24 cellular contexts compared by ENCODE assay signal in the genomic region with DNA sequence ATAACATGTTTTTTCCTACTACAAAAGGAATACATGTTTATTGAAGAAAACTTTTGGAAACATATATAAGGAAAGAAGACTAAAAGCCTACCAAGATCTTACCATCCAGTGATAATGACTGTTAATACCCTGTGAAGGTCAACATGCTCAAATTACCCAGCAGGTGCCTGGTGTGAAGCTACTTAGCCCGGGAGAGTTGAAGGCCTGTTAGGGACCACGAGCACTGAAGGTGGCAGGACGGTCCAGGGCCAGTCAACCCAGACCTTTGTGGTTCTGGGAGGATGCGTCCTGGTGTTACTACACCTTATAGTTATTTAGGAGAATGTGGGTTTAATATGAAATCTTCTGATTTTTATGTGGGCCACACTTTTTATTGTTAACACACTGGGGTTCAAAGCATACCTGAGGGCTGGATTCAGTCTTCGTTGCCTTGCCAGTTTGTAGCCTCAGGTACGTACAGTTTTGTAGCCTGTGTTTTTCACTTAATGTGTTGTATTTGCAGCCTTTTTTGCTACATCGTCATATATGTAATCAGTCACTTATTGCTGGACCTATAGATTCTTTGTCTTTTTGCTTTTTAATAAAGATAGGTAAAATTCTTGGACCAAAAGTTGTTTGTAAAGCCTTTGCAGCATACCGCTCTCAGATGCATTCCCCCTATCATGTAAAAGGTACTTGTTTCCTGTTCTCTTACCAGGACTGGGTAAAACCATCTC. TPM values are rescaled to one million over a fixed set of nuclear protein-coding genes. Genes with fewer than 3 reads are reported as not detected.
A peak's percentile ranks its signal among the peaks of the same experiment; 100 is the strongest.
DNase-seq lines count a peak whose midpoint lies in the region; ATAC-seq, FAIRE-seq and TF ChIP-seq lines count a peak whose summit lies in the region.
"Had no signal": no experiment of that assay in that cellular context is flagged by ENCODE, and none has a peak within 500 bp of the region (broad histone marks: within the 10 kb centered on the region; RNA-seq: fewer than 3 reads in every experiment).

No MANE protein-coding gene starts in this region.

- H3K36me3 ChIP-seq in HepG2 (replicated peaks in 1 of 2; ENCODE audit: control insufficient read depth in 1 of 2, insufficient read depth in 2 of 2, low read length in 2 of 2) (no peaks in the 10 kb centered on the region), right lobe of liver (no peaks in the 10 kb centered on the region), hepatocyte (replicated peaks; ENCODE audit: insufficient read depth, low read depth) (no peaks in the 10 kb centered on the region), colonic mucosa (no peaks in the 10 kb centered on the region)
- H3K36me3 ChIP-seq: thoracic aorta had no signal

- peaks cover 1% of the 10 kb centered on the region for H3K27me3 Mint-ChIP-seq in glutamatergic neuron (ENCODE audit: unreplicated experiment)

- TF ChIP-seq EP300 in HepG2 (IDR thresholded peaks at IDR 0.05; ENCODE audit: low read depth in 2 of 2, low read length in 2 of 2), result no peak
- TF ChIP-seq EP300 in HepG2 (CRISPR knock-in tag; IDR thresholded peaks at IDR 0.05; ENCODE audit: borderline replicate concordance), result no peak

- peaks cover 81% of the 10 kb centered on the region for H3K79me2 ChIP-seq in HepG2 (ENCODE audit: insufficient read depth, low read length)
- H3K79me2 ChIP-seq in hepatocyte, result peaks cover 93% of the 10 kb centered on the region

- 91% methylated on average over 8 of the region's 8 CpGs for WGBS in HepG2 (ENCODE audit: low lambda C conversion rate)
- 74% methylated on average over 5 of the region's 8 CpGs for WGBS in right lobe of liver (ENCODE audit: insufficient coverage, low coverage, low lambda C conversion rate, missing lambda C conversion rate)
- WGBS in hepatocyte (ENCODE audit: low lambda C conversion rate, missing lambda C conversion rate), result 86% methylated on average over 8 of the region's 8 CpGs

- BruUV-seq in HepG2 (replicated peaks; lab: Mats Ljungman, UMichigan), result no TSS peak

- H3K9ac ChIP-seq in HepG2 (ENCODE audit: insufficient read depth, low read depth, low read length), result no peak overlapping the region
- H3K9ac ChIP-seq in colonic mucosa (ENCODE audit: low read depth in 2 of 2, low read length in 2 of 2), result no peak overlapping the region

- H3K4me2 ChIP-seq in HepG2 (ENCODE audit: low read depth, low read length) (no peak overlapping the region), hepatocyte (no peak overlapping the region)

- H3K4me3 Mint-ChIP-seq in glutamatergic neuron (ENCODE audit: unreplicated experiment), result no peak overlapping the region
- H3K4me3 Mint-ChIP-seq: activated naive CD4-positive, alpha-beta T cell treated with anti-CD3 and anti-CD28 coated beads for 36 hours; memory B cell; naive thymus-derived CD8-positive, alpha-beta T cell; stimulated activated effector memory CD8-positive, alpha-beta T cell treated with anti-CD3 and anti-CD28 coated beads, Interleukin-12 subunit alpha, Interleukin-12 subunit beta, amount 100 ng/mL, for 72 hours had no signal

- intact Hi-C loops in HepG2 (cut with micrococcal nuclease; ENCODE audit: unreplicated experiment) (no loop called here), right lobe of liver (cut with DNase I) (loop anchor here in 1 of 2 donors (10.0 kb wide), 1 partner anchor 243 kb away; no protein-coding TSS in a partner anchor), colonic mucosa (cut with DNase I) (no loop called here)

- H3K4me1 Mint-ChIP-seq in glutamatergic neuron (ENCODE audit: low read depth, unreplicated experiment), result peaks cover 16% of the 10 kb centered on the region
- H3K4me1 Mint-ChIP-seq: memory B cell; stimulated activated effector memory CD8-positive, alpha-beta T cell treated with anti-CD3 and anti-CD28 coated beads, Interleukin-12 subunit alpha, Interleukin-12 subunit beta, amount 100 ng/mL, for 72 hours had no signal

- no peak for FAIRE-seq in HepG2 (lab: Jason Lieb, UNC)
- FAIRE-seq: GM12892 had no signal

- POLR2A ChIA-PET in HepG2 (lab: Yijun Ruan, JAX), result interaction anchor here (0.6 kb wide), 1 partner anchor 153 kb away, joined by 3 read pairs; no protein-coding TSS in a partner anchor

- CTCF ChIA-PET in HepG2 (lab: Yijun Ruan, JAX; ENCODE audit: low intra/inter-chr PET ratio, low total read pairs), result no interaction called here

- H3K27ac ChIP-seq in HepG2 (ENCODE audit: extremely low read length, insufficient read depth, low read length), result no peak overlapping the region
- H3K27ac ChIP-seq in right lobe of liver, result no peak overlapping the region
- peak overlapping the region; percentile 73 for H3K27ac ChIP-seq in hepatocyte
- H3K27ac ChIP-seq in colonic mucosa, result no peak overlapping the region
- H3K27ac ChIP-seq: foreskin keratinocyte, thoracic aorta had no signal

- no peaks in the 10 kb centered on the region for H3K9me3 ChIP-seq in HepG2 (ENCODE audit: low read length)
- no peaks in the 10 kb centered on the region for H3K9me3 ChIP-seq in right lobe of liver
- no peaks in the 10 kb centered on the region for H3K9me3 ChIP-seq in hepatocyte (ENCODE audit: low read depth)
- H3K9me3 ChIP-seq in colonic mucosa, result no peaks in the 10 kb centered on the region
- H3K9me3 ChIP-seq: thoracic aorta had no signal

- no peak overlapping the region for H2AFZ ChIP-seq in HepG2 (ENCODE audit: low read length)
- no peak overlapping the region for H2AFZ ChIP-seq in hepatocyte

- no peak for TF ChIP-seq CTCF in HepG2 (CRISPR knock-in tag; IDR thresholded peaks at IDR 0.05)
- no peak for TF ChIP-seq CTCF in right lobe of liver (IDR thresholded peaks at IDR 0.05)
- TF ChIP-seq CTCF in hepatocyte (IDR thresholded peaks at IDR 0.05; ENCODE audit: poor library complexity), result no peak
- no peak for TF ChIP-seq CTCF in glutamatergic neuron (IDR thresholded peaks at IDR 0.05; ENCODE audit: partially characterized antibody, unreplicated experiment)
- no peak for TF ChIP-seq CTCF in colonic mucosa (IDR thresholded peaks at IDR 0.05)

- in situ Hi-C loops in HepG2 (cut with HindIII; ENCODE audit: extremely low pct_ligation_motif_present, low pct_unique_long_range_greater_than_20kb), result no loop called here

- TF ChIP-seq RAD21 in HepG2 (CRISPR knock-in tag; IDR thresholded peaks at IDR 0.05), result no peak

- H3K27ac Mint-ChIP-seq in glutamatergic neuron (ENCODE audit: unreplicated experiment), result no peak overlapping the region
- H3K27ac Mint-ChIP-seq: activated naive CD4-positive, alpha-beta T cell treated with anti-CD3 and anti-CD28 coated beads for 36 hours; memory B cell; stimulated activated effector memory CD8-positive, alpha-beta T cell treated with anti-CD3 and anti-CD28 coated beads, Interleukin-12 subunit alpha, Interleukin-12 subunit beta, amount 100 ng/mL, for 72 hours had no signal

- H3K9me3 Mint-ChIP-seq in glutamatergic neuron (ENCODE audit: unreplicated experiment), result peaks cover 1% of the 10 kb centered on the region
- H3K9me3 Mint-ChIP-seq: activated naive CD4-positive, alpha-beta T cell treated with anti-CD3 and anti-CD28 coated beads for 36 hours; memory B cell; naive thymus-derived CD8-positive, alpha-beta T cell; stimulated activated effector memory CD8-positive, alpha-beta T cell treated with anti-CD3 and anti-CD28 coated beads, Interleukin-12 subunit alpha, Interleukin-12 subunit beta, amount 100 ng/mL, for 72 hours had no signal

- H3K4me3 ChIP-seq in HepG2 (replicated peaks in 1 of 3; ENCODE audit: insufficient read depth in 1 of 3, low read depth in 2 of 3, low read length in 3 of 3) (no peak overlapping the region), right lobe of liver (no peak overlapping the region), hepatocyte (no peak overlapping the region), colonic mucosa (no peak overlapping the region)
- H3K4me3 ChIP-seq: thoracic aorta had no signal

- H3K36me3 Mint-ChIP-seq in glutamatergic neuron (ENCODE audit: unreplicated experiment), result peaks cover 4% of the 10 kb centered on the region
- H3K36me3 Mint-ChIP-seq: memory B cell; naive thymus-derived CD8-positive, alpha-beta T cell; stimulated activated effector memory CD8-positive, alpha-beta T cell treated with anti-CD3 and anti-CD28 coated beads, Interleukin-12 subunit alpha, Interleukin-12 subunit beta, amount 100 ng/mL, for 72 hours had no signal

- no peaks in the 10 kb centered on the region for H3K9me2 ChIP-seq in hepatocyte (replicated peaks; ENCODE audit: insufficient read depth)

- TF ChIP-seq POLR2A in HepG2 (IDR thresholded peaks at IDR 0.05; ENCODE audit: insufficient read depth in 1 of 2, low read depth in 2 of 2, low read length in 2 of 2) (no peak), right lobe of liver (IDR thresholded peaks at IDR 0.05) (no peak)

- ATAC-seq in HepG2 (no peak), right lobe of liver (no peak)
- ATAC-seq: foreskin keratinocyte; naive thymus-derived CD8-positive, alpha-beta T cell; stimulated activated effector memory CD8-positive, alpha-beta T cell treated with anti-CD3 and anti-CD28 coated beads, Interleukin-12 subunit alpha, Interleukin-12 subunit beta, amount 100 ng/mL, for 72 hours had no signal

- DNase-seq in HepG2 (ENCODE audit: low spot score) (no peak), right lobe of liver (no peak), NCI-H510A (lab: John Stamatoyannopoulos, UW) (peak; percentile 29), hepatocyte (ENCODE audit: low spot score) (no peak), NCI-H1048 (lab: John Stamatoyannopoulos, UW) (no peak), glutamatergic neuron (no peak), colonic mucosa (no peak), germinal center (ENCODE audit: low spot score) (no peak)
- DNase-seq: activated CD4-positive, CD25-positive, alpha-beta regulatory T cell treated with anti-CD3 and anti-CD28 coated beads, Interleukin-2, amount 50 U/mL, for 72 hours; activated naive CD4-positive, alpha-beta T cell treated with anti-CD3 and anti-CD28 coated beads for 36 hours; activated T-cell treated with anti-CD3 and anti-CD28 coated beads, Interleukin-2, amount 50 U/mL, for 48 hours; amygdala; caudate nucleus; DND-41; foreskin keratinocyte; islet precursor cell; naive thymus-derived CD8-positive, alpha-beta T cell; NCI-H187; NK-92 treated with Interleukin-12 subunit alpha and Interleukin-12 subunit beta, amount 100 ng/mL, for 24 hours; T1000 had no signal

- H4K20me1 ChIP-seq in HepG2 (ENCODE audit: insufficient read depth, low read length), result 0 out of 2 replicates have a peak, but pooled peaks cover 4% of the 10 kb centered on the region
- H4K20me1 ChIP-seq in hepatocyte (ENCODE audit: insufficient read depth, poor library complexity, severe bottlenecking), result peaks cover 9% of the 10 kb centered on the region

- H3K27me3 ChIP-seq in HepG2 (ENCODE audit: control insufficient read depth in 1 of 2, insufficient read depth in 2 of 2, low read length in 2 of 2) (no peaks in the 10 kb centered on the region), right lobe of liver (no peaks in the 10 kb centered on the region), hepatocyte (no peaks in the 10 kb centered on the region), colonic mucosa (no peaks in the 10 kb centered on the region)
- H3K27me3 ChIP-seq: foreskin keratinocyte had no signal

- H3K4me1 ChIP-seq in HepG2 (ENCODE audit: insufficient read depth, low read length) (peaks cover 14% of the 10 kb centered on the region), right lobe of liver (peaks cover 0 to 29% (median 13%) of the 10 kb centered on the region in 4 donors), hepatocyte (ENCODE audit: insufficient read depth) (peaks cover 30% of the 10 kb centered on the region), colonic mucosa (peaks cover 7% of the 10 kb centered on the region)

RNA-seq across cellular contexts. Expression of a gene that starts 9.8 kb away (rescaled TPM):
- 20.9 and 26.1 TPM in 2 replicates for total RNA-seq in HepG2 (2016; rRNA removed; fragmentation: Illumina TruSeq; extraction: Trizol)
- total RNA-seq in HepG2 (2016; cell fraction: cytosol; rRNA removed; fragmentation: Illumina TruSeq; extraction: Trizol; ENCODE audit: low read depth), result 7.4 and 8.4 TPM in 2 replicates
- 19.4 and 27.9 TPM in 2 replicates for total RNA-seq in HepG2 (2016; cell fraction: insoluble cytoplasmic fraction; rRNA removed; fragmentation: Illumina TruSeq; extraction: Trizol)
- total RNA-seq in HepG2 (2016; cell fraction: membrane; rRNA removed; fragmentation: Illumina TruSeq; extraction: Trizol), result 12.5 and 13.9 TPM in 2 replicates
- total RNA-seq in HepG2 (2016; cell fraction: nucleus; rRNA removed; fragmentation: Illumina TruSeq; extraction: Trizol), result 28.9 and 34.6 TPM in 2 replicates
- 32.2 and 33.8 TPM in 2 replicates for polyA plus RNA-seq in HepG2 (2011; rRNA removed)
- 17.7 and 19.5 TPM in 2 replicates for polyA plus RNA-seq in HepG2 (2011; cell fraction: cytosol; rRNA removed)
- polyA plus RNA-seq in HepG2 (2011; cell fraction: nucleus; rRNA removed), result 77.2 and 113 TPM in 2 replicates
- polyA plus RNA-seq in HepG2 (2012), result 17.9 and 21.0 TPM in 2 replicates
- 2.1 and 2.2 TPM in 2 replicates for polyA plus RNA-seq in HepG2 (2016; cell fraction: cytosol; fragmentation: Illumina TruSeq; extraction: Trizol; ENCODE audit: low read depth)
- polyA plus RNA-seq in HepG2 (2016; cell fraction: insoluble cytoplasmic fraction; fragmentation: Illumina TruSeq; extraction: Trizol; ENCODE audit: low read depth), result 19.9 and 26.2 TPM in 2 replicates
- 5.9 and 7.6 TPM in 2 replicates for polyA plus RNA-seq in HepG2 (2016; cell fraction: membrane; fragmentation: Illumina TruSeq; extraction: Trizol; ENCODE audit: low read depth)
- polyA plus RNA-seq in HepG2 (2016; cell fraction: nucleus; fragmentation: Illumina TruSeq; extraction: Trizol; ENCODE audit: insufficient read depth, low read depth), result 54.1 and 57.5 TPM in 2 replicates
- polyA minus RNA-seq in HepG2 (2011; rRNA and poly(A)+ RNA removed; ENCODE audit: low replicate concordance), result 30.7 and 84.5 TPM in 2 replicates
- polyA minus RNA-seq in HepG2 (2011; cell fraction: cytosol; rRNA and poly(A)+ RNA removed), result 12.0 and 17.5 TPM in 2 replicates
- polyA minus RNA-seq in HepG2 (2011; cell fraction: nucleus; rRNA and poly(A)+ RNA removed), result 48.5 and 64.6 TPM in 2 replicates
- total RNA-seq in right lobe of liver, result 10 to 100 TPM; 27.8 to 63.1 (median 33.8) TPM
- 46.0 and 46.1 TPM in 2 replicates for total RNA-seq in hepatocyte
- 43.6 and 44.9 TPM in 2 replicates for polyA plus RNA-seq in hepatocyte
- total RNA-seq in glutamatergic neuron (ENCODE audit: unreplicated experiment), result 89.1 TPM
- 10 to 100 TPM; 22.4 to 28.3 TPM for total RNA-seq in colonic mucosa

RNA-seq across cellular contexts. Expression of a gene that starts 10.6 kb away (rescaled TPM):
- total RNA-seq in HepG2 (2016; rRNA removed; fragmentation: Illumina TruSeq; extraction: Trizol) (20.3 and 25.9 TPM in 2 replicates), right lobe of liver (10 to 100 TPM in 4 of 6 experiments, 1 to 10 TPM in 2; 9.7 to 16.3 (median 13.2) TPM), hepatocyte (14.6 and 29.7 TPM in 2 replicates), glutamatergic neuron (ENCODE audit: unreplicated experiment) (50.3 TPM), colonic mucosa (10 to 100 TPM; 31.5 to 36.0 TPM)
- total RNA-seq in HepG2 (2016; cell fraction: cytosol; rRNA removed; fragmentation: Illumina TruSeq; extraction: Trizol; ENCODE audit: low read depth), result 5.2 and 7.4 TPM in 2 replicates
- 16.8 and 18.9 TPM in 2 replicates for total RNA-seq in HepG2 (2016; cell fraction: insoluble cytoplasmic fraction; rRNA removed; fragmentation: Illumina TruSeq; extraction: Trizol)
- 8.0 and 10.8 TPM in 2 replicates for total RNA-seq in HepG2 (2016; cell fraction: membrane; rRNA removed; fragmentation: Illumina TruSeq; extraction: Trizol)
- 21.2 and 22.0 TPM in 2 replicates for total RNA-seq in HepG2 (2016; cell fraction: nucleus; rRNA removed; fragmentation: Illumina TruSeq; extraction: Trizol)
- polyA plus RNA-seq in HepG2 (2011; rRNA removed) (27.7 and 29.9 TPM in 2 replicates), hepatocyte (41.5 and 49.8 TPM in 2 replicates)
- 7.0 and 10.2 TPM in 2 replicates for polyA plus RNA-seq in HepG2 (2011; cell fraction: cytosol; rRNA removed)
- polyA plus RNA-seq in HepG2 (2011; cell fraction: nucleus; rRNA removed), result 39.4 and 46.1 TPM in 2 replicates
- 19.7 and 20.7 TPM in 2 replicates for polyA plus RNA-seq in HepG2 (2012)
- polyA plus RNA-seq in HepG2 (2016; cell fraction: cytosol; fragmentation: Illumina TruSeq; extraction: Trizol; ENCODE audit: low read depth), result 5.9 and 7.3 TPM in 2 replicates
- polyA plus RNA-seq in HepG2 (2016; cell fraction: insoluble cytoplasmic fraction; fragmentation: Illumina TruSeq; extraction: Trizol; ENCODE audit: low read depth), result 21.3 and 22.3 TPM in 2 replicates
- 5.9 and 6.0 TPM in 2 replicates for polyA plus RNA-seq in HepG2 (2016; cell fraction: membrane; fragmentation: Illumina TruSeq; extraction: Trizol; ENCODE audit: low read depth)
- 28.2 and 41.4 TPM in 2 replicates for polyA plus RNA-seq in HepG2 (2016; cell fraction: nucleus; fragmentation: Illumina TruSeq; extraction: Trizol; ENCODE audit: insufficient read depth, low read depth)
- 6.0 and 23.4 TPM in 2 replicates for polyA minus RNA-seq in HepG2 (2011; rRNA and poly(A)+ RNA removed; ENCODE audit: low replicate concordance)
- 5.8 and 7.4 TPM in 2 replicates for polyA minus RNA-seq in HepG2 (2011; cell fraction: cytosol; rRNA and poly(A)+ RNA removed)
- polyA minus RNA-seq in HepG2 (2011; cell fraction: nucleus; rRNA and poly(A)+ RNA removed), result 58.7 and 70.7 TPM in 2 replicates
